Comparison of ENCODE assay signal across 7 cellular contexts in genomic region chr16:58020628-58021521, GRCh38. TPM values are rescaled to one million over a fixed set of nuclear protein-coding genes. Genes with fewer than 3 reads are reported as not detected.
A peak's percentile ranks its signal among the peaks of the same experiment; 100 is the strongest.
DNase-seq lines count a peak whose midpoint lies in the region; ATAC-seq and TF ChIP-seq lines count a peak whose summit lies in the region.

No MANE protein-coding gene starts in this region.

- peaks cover 0 to 15% (median 2%) of the 10 kb centered on the region in 4 donors for H3K36me3 ChIP-seq in right lobe of liver

- no peak overlapping the region; the same call in 1 of the 2 replicates for H3K27ac Mint-ChIP-seq in WTC11
- H3K27ac Mint-ChIP-seq in central memory CD8-positive, alpha-beta T cell (ENCODE audit: low read depth), result peak overlapping the region; percentile 94

- no peaks in the 10 kb centered on the region for H3K9me3 Mint-ChIP-seq in WTC11
- H3K9me3 Mint-ChIP-seq in central memory CD8-positive, alpha-beta T cell, result no peaks in the 10 kb centered on the region

- H3K4me3 ChIP-seq in Jurkat, Clone E6-1 (ENCODE audit: low read length), result no peak overlapping the region
- no peak overlapping the region for H3K4me3 ChIP-seq in right lobe of liver

- H3K27me3 Mint-ChIP-seq in WTC11 (ENCODE audit: low read depth), result peaks cover 10% of the 10 kb centered on the region
- no peaks in the 10 kb centered on the region for H3K27me3 Mint-ChIP-seq in central memory CD8-positive, alpha-beta T cell

- no peak overlapping the region for H3K27ac ChIP-seq in right lobe of liver

- no peak overlapping the region for H3K4me3 Mint-ChIP-seq in WTC11
- peak overlapping the region; percentile 21 for H3K4me3 Mint-ChIP-seq in central memory CD8-positive, alpha-beta T cell

- H3K9me3 ChIP-seq in right lobe of liver, result no peaks in the 10 kb centered on the region

- POLR2A ChIA-PET in GM10248 (lab: Yijun Ruan, JAX), result no interaction called here
- POLR2A ChIA-PET in WTC11 (lab: Charles Lee), result no interaction called here

- H3K27me3 ChIP-seq in right lobe of liver, result no peaks in the 10 kb centered on the region

- H3K4me1 Mint-ChIP-seq in WTC11, result peaks cover 30% of the 10 kb centered on the region
- peaks cover 24% of the 10 kb centered on the region for H3K4me1 Mint-ChIP-seq in central memory CD8-positive, alpha-beta T cell

- DNase-seq in GM10248 (ENCODE audit: extremely low spot score), result peak; percentile 74
- peak; percentile 64 for DNase-seq in Jurkat, Clone E6-1 (ENCODE audit: low read depth, low spot score)
- peak; percentile 77 for DNase-seq in WTC11 (ENCODE audit: low spot score)
- DNase-seq in central memory CD8-positive, alpha-beta T cell (ENCODE audit: low spot score in 2 of 2), result peak; percentile 45 to 50
- peak; percentile 58 to 71 (median 61) for DNase-seq in right lobe of liver
- peak; percentile 36 to 64 (median 51) for DNase-seq in stimulated activated naive CD4-positive, alpha-beta T cell (lab: John Stamatoyannopoulos, UW)

- peaks cover 0 to 25% (median 9%) of the 10 kb centered on the region in 4 donors for H3K4me1 ChIP-seq in right lobe of liver

- intact Hi-C loops in right lobe of liver (cut with DNase I), result loop anchor here (5.0 kb wide), 2 partner anchors 96 to 101 kb away; no protein-coding TSS in a partner anchor

- H3K36me3 Mint-ChIP-seq in WTC11, result no peaks in the 10 kb centered on the region
- H3K36me3 Mint-ChIP-seq in central memory CD8-positive, alpha-beta T cell (ENCODE audit: insufficient read depth), result peaks cover 14% of the 10 kb centered on the region

- 38% methylated on average over 5 of the region's 8 CpGs for WGBS in right lobe of liver (ENCODE audit: insufficient coverage, low coverage, low lambda C conversion rate, missing lambda C conversion rate)

- TF ChIP-seq POLR2A in right lobe of liver (IDR thresholded peaks at IDR 0.05), result no peak

- TF ChIP-seq CTCF in GM10248 (IDR thresholded peaks at IDR 0.05; ENCODE audit: control extremely low read depth, extremely low read depth, low read depth, missing control alignments) (peak; percentile 89), WTC11 (IDR thresholded peaks at IDR 0.05) (peak; percentile 70), right lobe of liver (IDR thresholded peaks at IDR 0.05) (peak; percentile 70 to 81 (median 74))

- ATAC-seq in WTC11 (peak; percentile 7), right lobe of liver (no peak), GM21381 (IDR thresholded peaks at IDR 0.05; ENCODE audit: unreplicated experiment) (no peak)
- ATAC-seq in central memory CD8-positive, alpha-beta T cell (replicated peaks; ENCODE audit: extremely low read depth, poor library complexity, severe bottlenecking), result peak; percentile 47

- CTCF ChIA-PET in GM10248 (lab: Yijun Ruan, JAX), result interaction anchor here (0.8 to 1.0 kb wide), 4 partner anchors 10 to 284 kb away, joined by 3 to 4 read pairs (median 4); no protein-coding TSS in a partner anchor
- CTCF ChIA-PET in WTC11 (lab: Charles Lee), result interaction anchor here (1.5 kb wide), 1 partner anchor 101 kb away, joined by 5 read pairs; no protein-coding TSS in a partner anchor

TF ChIP-seq in WTC11, 78 proteins besides CTCF, POLR2A, EP300 and RAD21:
- TF ChIP-seq NFE2L1 (CRISPR knock-in tag; IDR thresholded peaks at IDR 0.05), result no peak
- TF ChIP-seq, protein P1, sequence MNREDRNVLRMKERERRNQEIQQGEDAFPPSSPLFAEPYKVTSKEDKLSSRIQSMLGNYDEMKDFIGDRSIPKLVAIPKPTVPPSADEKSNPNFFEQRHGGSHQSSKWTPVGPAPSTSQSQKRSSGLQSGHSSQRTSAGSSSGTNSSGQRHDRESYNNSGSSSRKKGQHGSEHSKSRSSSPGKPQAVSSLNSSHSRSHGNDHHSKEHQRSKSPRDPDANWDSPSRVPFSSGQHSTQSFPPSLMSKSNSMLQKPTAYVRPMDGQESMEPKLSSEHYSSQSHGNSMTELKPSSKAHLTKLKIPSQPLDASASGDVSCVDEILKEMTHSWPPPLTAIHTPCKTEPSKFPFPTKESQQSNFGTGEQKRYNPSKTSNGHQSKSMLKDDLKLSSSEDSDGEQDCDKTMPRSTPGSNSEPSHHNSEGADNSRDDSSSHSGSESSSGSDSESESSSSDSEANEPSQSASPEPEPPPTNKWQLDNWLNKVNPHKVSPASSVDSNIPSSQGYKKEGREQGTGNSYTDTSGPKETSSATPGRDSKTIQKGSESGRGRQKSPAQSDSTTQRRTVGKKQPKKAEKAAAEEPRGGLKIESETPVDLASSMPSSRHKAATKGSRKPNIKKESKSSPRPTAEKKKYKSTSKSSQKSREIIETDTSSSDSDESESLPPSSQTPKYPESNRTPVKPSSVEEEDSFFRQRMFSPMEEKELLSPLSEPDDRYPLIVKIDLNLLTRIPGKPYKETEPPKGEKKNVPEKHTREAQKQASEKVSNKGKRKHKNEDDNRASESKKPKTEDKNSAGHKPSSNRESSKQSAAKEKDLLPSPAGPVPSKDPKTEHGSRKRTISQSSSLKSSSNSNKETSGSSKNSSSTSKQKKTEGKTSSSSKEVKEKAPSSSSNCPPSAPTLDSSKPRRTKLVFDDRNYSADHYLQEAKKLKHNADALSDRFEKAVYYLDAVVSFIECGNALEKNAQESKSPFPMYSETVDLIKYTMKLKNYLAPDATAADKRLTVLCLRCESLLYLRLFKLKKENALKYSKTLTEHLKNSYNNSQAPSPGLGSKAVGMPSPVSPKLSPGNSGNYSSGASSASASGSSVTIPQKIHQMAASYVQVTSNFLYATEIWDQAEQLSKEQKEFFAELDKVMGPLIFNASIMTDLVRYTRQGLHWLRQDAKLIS (CRISPR knock-in tag; IDR thresholded peaks at IDR 0.05; ENCODE audit: borderline replicate concordance), result no peak
- TF ChIP-seq ZNF512 (CRISPR knock-in tag; IDR thresholded peaks at IDR 0.05; ENCODE audit: borderline replicate concordance), result no peak
- TF ChIP-seq, protein P2, sequence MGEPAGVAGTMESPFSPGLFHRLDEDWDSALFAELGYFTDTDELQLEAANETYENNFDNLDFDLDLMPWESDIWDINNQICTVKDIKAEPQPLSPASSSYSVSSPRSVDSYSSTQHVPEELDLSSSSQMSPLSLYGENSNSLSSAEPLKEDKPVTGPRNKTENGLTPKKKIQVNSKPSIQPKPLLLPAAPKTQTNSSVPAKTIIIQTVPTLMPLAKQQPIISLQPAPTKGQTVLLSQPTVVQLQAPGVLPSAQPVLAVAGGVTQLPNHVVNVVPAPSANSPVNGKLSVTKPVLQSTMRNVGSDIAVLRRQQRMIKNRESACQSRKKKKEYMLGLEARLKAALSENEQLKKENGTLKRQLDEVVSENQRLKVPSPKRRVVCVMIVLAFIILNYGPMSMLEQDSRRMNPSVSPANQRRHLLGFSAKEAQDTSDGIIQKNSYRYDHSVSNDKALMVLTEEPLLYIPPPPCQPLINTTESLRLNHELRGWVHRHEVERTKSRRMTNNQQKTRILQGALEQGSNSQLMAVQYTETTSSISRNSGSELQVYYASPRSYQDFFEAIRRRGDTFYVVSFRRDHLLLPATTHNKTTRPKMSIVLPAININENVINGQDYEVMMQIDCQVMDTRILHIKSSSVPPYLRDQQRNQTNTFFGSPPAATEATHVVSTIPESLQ (CRISPR knock-in tag; IDR thresholded peaks at IDR 0.05), result no peak

RNA-seq across cellular contexts. Expression of gene MMP15, which starts 4.7 kb away (rescaled TPM):
- polyA plus RNA-seq in Jurkat, Clone E6-1 (2012; ENCODE audit: insufficient read depth, insufficient read length), result 4.1 TPM
- total RNA-seq in WTC11 (2021) (55.5 to 60.7 TPM (median 58.2 TPM) in 3 replicates), right lobe of liver (10 to 100 TPM; 22.3 to 76.0 (median 35.2) TPM)

RNA-seq across cellular contexts. Expression of gene USB1, which starts 19.7 kb away (rescaled TPM):
- polyA plus RNA-seq in Jurkat, Clone E6-1 (2012; ENCODE audit: insufficient read depth, insufficient read length), result 65.8 TPM
- total RNA-seq in WTC11 (2021) (67.1 to 75.2 TPM (median 69.6 TPM) in 3 replicates), right lobe of liver (10 to 100 TPM; 20.6 to 63.3 (median 25.9) TPM)

RNA-seq across cellular contexts. Expression of gene ZNF319, which starts 20.4 kb away (rescaled TPM):
- polyA plus RNA-seq in Jurkat, Clone E6-1 (2012; ENCODE audit: insufficient read depth, insufficient read length), result 9.2 TPM
- total RNA-seq in WTC11 (2021), result 4.6 to 5.5 TPM (median 5.3 TPM) in 3 replicates
- total RNA-seq in right lobe of liver, result 1 to 10 TPM; 2.5 to 4.9 (median 3.4) TPM

RNA-seq across cellular contexts. Expression of gene CNGB1, which starts 49.9 kb away (rescaled TPM):
- not detected for polyA plus RNA-seq in Jurkat, Clone E6-1 (2012; ENCODE audit: insufficient read depth, insufficient read length)
- total RNA-seq in WTC11 (2021) (not detected in 3 replicates), right lobe of liver (not detected)

Comparison
In these comparisons a context has a peak if more than half of its experiments do, and no peak if none do; other contexts are left out.
1. ATAC-seq: peak in WTC11 (single experiment) and central memory CD8-positive, alpha-beta T cell (single experiment); none in right lobe of liver (0 of 4) and GM21381 (single experiment).
2. Peak in every context shown above with its lines, with median percentiles within 50 percentile points of each other: DNase-seq and CTCF ChIP-seq.